Comparison of ENCODE assay signal across 24 cellular contexts in the genomic region with DNA sequence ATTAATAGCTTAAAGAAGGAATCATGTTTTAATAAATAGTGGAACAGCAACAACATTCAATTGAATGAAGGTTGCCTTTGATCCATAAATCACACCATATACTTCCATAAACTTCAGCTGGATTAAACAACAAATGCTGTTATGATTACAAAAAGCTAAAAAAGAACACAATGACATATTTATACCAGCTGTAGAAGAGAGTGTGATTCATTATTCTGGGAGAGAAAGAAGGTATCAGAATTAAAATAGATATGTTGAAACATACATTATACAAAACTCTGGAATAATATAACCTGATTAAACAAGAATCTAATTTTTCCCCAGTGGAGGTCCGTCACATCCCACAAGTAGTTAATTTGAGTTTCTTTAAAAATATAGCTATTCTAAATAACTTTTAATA. TPM values are rescaled to one million over a fixed set of nuclear protein-coding genes. Genes with fewer than 3 reads are reported as not detected.
DNase-seq lines count a peak whose midpoint lies in the region; ATAC-seq, FAIRE-seq and TF ChIP-seq lines count a peak whose summit lies in the region.
"Had no signal": no experiment of that assay in that cellular context is flagged by ENCODE, and none has a peak within 500 bp of the region (broad histone marks: within the 10 kb centered on the region; RNA-seq: fewer than 3 reads in every experiment).

No MANE protein-coding gene starts in this region.

- H3K27me3 Mint-ChIP-seq in MCF 10A (ENCODE audit: insufficient read depth, unreplicated experiment), result peaks cover 19% of the 10 kb centered on the region
- H3K27me3 Mint-ChIP-seq: activated naive CD4-positive, alpha-beta T cell treated with anti-CD3 and anti-CD28 coated beads, Interleukin-2, amount 50 U/mL, for 24 hours had no signal

- BruUV-seq in MCF 10A (replicated peaks; lab: Mats Ljungman, UMichigan), result no TSS peak

- H3K9me3 ChIP-seq in breast epithelium (no peaks in the 10 kb centered on the region), osteoblast (ENCODE audit: low read depth, low read length) (no peaks in the 10 kb centered on the region), mucosa of descending colon (no peaks in the 10 kb centered on the region)

- no peaks in the 10 kb centered on the region for H3K36me3 Mint-ChIP-seq in MCF 10A (ENCODE audit: insufficient read depth, unreplicated experiment)
- H3K36me3 Mint-ChIP-seq: activated naive CD4-positive, alpha-beta T cell treated with anti-CD3 and anti-CD28 coated beads, Interleukin-2, amount 50 U/mL, for 24 hours; naive thymus-derived CD4-positive, alpha-beta T cell; type B pancreatic cell had no signal

- DNase-seq in MCF 10A (ENCODE audit: unreplicated experiment), result no peak
- no peak for DNase-seq in breast epithelium (ENCODE audit: low spot score in 2 of 2)
- peak; percentile 82 for DNase-seq in osteoblast (ENCODE audit: insufficient read length, low spot score, missing footprints)
- no peak for DNase-seq in mucosa of descending colon
- DNase-seq in anterior cingulate cortex (lab: John Stamatoyannopoulos, UW), result no peak
- DNase-seq: 8988T; activated CD4-positive, alpha-beta T cell treated with anti-CD3 and anti-CD28 coated beads for 48 hours; cortex of kidney; hypothalamus; islet precursor cell; naive thymus-derived CD4-positive, alpha-beta T cell; NCI-H1694 treated with DMSO at 0.1 percent for 48 hours; NCI-H748 treated with DMSO at 0.1 percent for 48 hours; right cardiac atrium; Right ventricle myocardium superior; stimulated activated CD4-positive, alpha-beta T cell treated with anti-CD3 and anti-CD28 coated beads, Interleukin-15, amount 100 ng/mL, for 24 hours; T-helper 1 cell had no signal

- no peak for ATAC-seq in mucosa of descending colon
- ATAC-seq in GM19023 (IDR thresholded peaks at IDR 0.05; ENCODE audit: unreplicated experiment), result no peak
- no peak for ATAC-seq in GM18873 (IDR thresholded peaks at IDR 0.05; ENCODE audit: low FRiP score, unreplicated experiment)
- ATAC-seq: K562; naive thymus-derived CD4-positive, alpha-beta T cell had no signal

- H3K79me2 ChIP-seq in osteoblast (ENCODE audit: insufficient read depth, low read length), result no peaks in the 10 kb centered on the region

- H3K27ac ChIP-seq in breast epithelium (peak overlapping the region in 1 of 2 donors; percentile 59), osteoblast (ENCODE audit: low read depth, low read length) (peak overlapping the region; percentile 79)

- H3K27ac Mint-ChIP-seq in MCF 10A (ENCODE audit: low read depth, unreplicated experiment), result peak overlapping the region; percentile 83
- H3K27ac Mint-ChIP-seq: activated naive CD4-positive, alpha-beta T cell treated with anti-CD3 and anti-CD28 coated beads, Interleukin-2, amount 50 U/mL, for 24 hours; activated T-helper 1 cell treated with anti-CD3 and anti-CD28 coated beads, Interleukin-12 subunit alpha, Interleukin-12 subunit beta, Interleukin-2, Interleukin-4 antibody, amounts not matched to agents 30 ng/mL and 10 ng/mL and 1 ng/mL, durations not matched to agents 14 hours and 24 hours and 36 hours; naive thymus-derived CD4-positive, alpha-beta T cell; type B pancreatic cell had no signal

- peak overlapping the region; percentile 52 for H3K4me2 ChIP-seq in osteoblast (ENCODE audit: insufficient read depth, low read length)

- H4K20me1 ChIP-seq in osteoblast (ENCODE audit: insufficient read depth, low read length), result no peaks in the 10 kb centered on the region

- no peak overlapping the region for H3K4me3 Mint-ChIP-seq in MCF 10A (ENCODE audit: unreplicated experiment)
- H3K4me3 Mint-ChIP-seq: activated naive CD4-positive, alpha-beta T cell treated with anti-CD3 and anti-CD28 coated beads, Interleukin-2, amount 50 U/mL, for 24 hours; activated T-helper 1 cell treated with anti-CD3 and anti-CD28 coated beads, Interleukin-12 subunit alpha, Interleukin-12 subunit beta, Interleukin-2, Interleukin-4 antibody, amounts not matched to agents 30 ng/mL and 10 ng/mL and 1 ng/mL, durations not matched to agents 14 hours and 24 hours and 36 hours; naive thymus-derived CD4-positive, alpha-beta T cell; type B pancreatic cell had no signal

- H3K4me1 Mint-ChIP-seq in MCF 10A (ENCODE audit: insufficient read depth, unreplicated experiment), result peaks cover 19% of the 10 kb centered on the region
- H3K4me1 Mint-ChIP-seq: activated naive CD4-positive, alpha-beta T cell treated with anti-CD3 and anti-CD28 coated beads, Interleukin-2, amount 50 U/mL, for 24 hours had no signal

- FAIRE-seq in colon (lab: Jason Lieb, UNC), result peak; percentile 14
- FAIRE-seq: K562 had no signal

- intact Hi-C loops in MCF 10A (cut with micrococcal nuclease) (loop anchor here (10.0 kb wide), 1 partner anchor 234 kb away; the partner anchor contains the start of gene NPR2), breast epithelium (cut with DNase I; ENCODE audit: low total_unique reads) (no loop called here), mucosa of descending colon (cut with DNase I, micrococcal nuclease) (loop anchor here in 1 of 2 donors (10.0 kb wide), 1 partner anchor 134 kb away; no protein-coding TSS in a partner anchor)

- H3K4me1 ChIP-seq in breast epithelium, result no peaks in the 10 kb centered on the region
- peaks cover 37% of the 10 kb centered on the region for H3K4me1 ChIP-seq in osteoblast (ENCODE audit: insufficient read depth, low read length)
- no peaks in the 10 kb centered on the region for H3K4me1 ChIP-seq in mucosa of descending colon (ENCODE audit: low read depth)

- TF ChIP-seq CTCF in MCF 10A (IDR thresholded peaks at IDR 0.05; ENCODE audit: unreplicated experiment) (no peak), breast epithelium (IDR thresholded peaks at IDR 0.05) (no peak), osteoblast (IDR thresholded peaks at IDR 0.05; ENCODE audit: extremely low read depth, low read depth, low read length) (no peak), mucosa of descending colon (IDR thresholded peaks at IDR 0.05) (no peak)

- H3K9me3 Mint-ChIP-seq in MCF 10A (ENCODE audit: unreplicated experiment), result no peaks in the 10 kb centered on the region
- H3K9me3 Mint-ChIP-seq: activated naive CD4-positive, alpha-beta T cell treated with anti-CD3 and anti-CD28 coated beads, Interleukin-2, amount 50 U/mL, for 24 hours; activated T-helper 1 cell treated with anti-CD3 and anti-CD28 coated beads, Interleukin-12 subunit alpha, Interleukin-12 subunit beta, Interleukin-2, Interleukin-4 antibody, amounts not matched to agents 30 ng/mL and 10 ng/mL and 1 ng/mL, durations not matched to agents 14 hours and 24 hours and 36 hours; naive thymus-derived CD4-positive, alpha-beta T cell; type B pancreatic cell had no signal

- CTCF ChIA-PET in MCF 10A (lab: Yijun Ruan, JAX), result interaction anchor here (0.9 to 1.6 kb wide), 8 partner anchors 8 to 136 kb away, joined by 3 to 11 read pairs (median 5); no protein-coding TSS in a partner anchor

- TF ChIP-seq POLR2A in breast epithelium (IDR thresholded peaks at IDR 0.05), result no peak

- no peak overlapping the region for H3K4me3 ChIP-seq in breast epithelium
- H3K4me3 ChIP-seq in osteoblast (ENCODE audit: insufficient read depth, low read length), result no peak overlapping the region
- H3K4me3 ChIP-seq in mucosa of descending colon, result no peak overlapping the region
- H3K4me3 ChIP-seq: K562 had no signal

- H3K36me3 ChIP-seq in breast epithelium, result no peaks in the 10 kb centered on the region
- no peaks in the 10 kb centered on the region for H3K36me3 ChIP-seq in osteoblast (ENCODE audit: insufficient read depth, low read length)
- no peaks in the 10 kb centered on the region for H3K36me3 ChIP-seq in mucosa of descending colon (ENCODE audit: low read depth)

- POLR2A ChIA-PET in MCF 10A (lab: Yijun Ruan, JAX), result interaction anchor here (0.6 to 2.5 kb wide), 17 partner anchors 9 to 371 kb away, joined by 3 to 20 read pairs (median 4); partner anchors contain the start of genes CLTA, HRCT1, RNF38 and SPAAR

- H3K27me3 ChIP-seq in breast epithelium (no peaks in the 10 kb centered on the region), osteoblast (ENCODE audit: insufficient read depth, low read length) (no peaks in the 10 kb centered on the region)

- no peak overlapping the region for H2AFZ ChIP-seq in osteoblast (ENCODE audit: low read length)

RNA-seq across cellular contexts. Expression of gene RECK, which starts 7.5 kb away (rescaled TPM):
- total RNA-seq in MCF 10A (2022) (3.3 and 3.7 TPM in 2 replicates), breast epithelium (10 to 100 TPM; 12.7 to 25.6 (median 17.7) TPM), osteoblast (31.2 and 31.5 TPM in 2 replicates), mucosa of descending colon (10 to 100 TPM in 1 of 3 donors, 1 to 10 TPM in 2; 2.1 to 13.0 (median 3.7) TPM)
